In genomic region chr1:180114546-180114945, GRCh38 we compare ENCODE assay signal across 29 cellular contexts.
"Had no signal": no experiment of that assay in that cellular context is flagged by ENCODE, and none has a peak within 500 bp of the region (broad histone marks: within the 10 kb centered on the region; RNA-seq: fewer than 3 reads in every experiment).

No MANE protein-coding gene starts in this region.

- H3K4me1 ChIP-seq: ascending aorta had no signal

- H3K4me3 ChIP-seq: ascending aorta, cardiac muscle cell, MG63, SJSA1 had no signal

- H3K4me3 Mint-ChIP-seq: activated B cell treated with CpG ODN at 0.5 μM for 24 hours; activated CD4-positive, alpha-beta memory T cell treated with anti-CD3 and anti-CD28 coated beads for 36 hours; activated naive CD8-positive, alpha-beta T cell treated with anti-CD3 and anti-CD28 coated beads, Interleukin-2, amount 10 ng/mL, durations not matched to agents 7 days and 5 days; central memory CD8-positive, alpha-beta T cell; T-helper 1 cell treated with Interleukin-12 subunit alpha and Interleukin-12 subunit beta and Interleukin-4 antibody, amounts not matched to agents 30 μg/mL and 1 μg/mL, for 36 hours; T-helper 2 cell treated with Interferon-gamma antibody and Interleukin-4, amounts not matched to agents 5 μg/mL and 100 μg/mL, for 36 hours had no signal

- H3K27ac Mint-ChIP-seq: activated B cell treated with CpG ODN at 0.5 μM for 24 hours; activated CD4-positive, alpha-beta memory T cell treated with anti-CD3 and anti-CD28 coated beads for 36 hours; activated naive CD8-positive, alpha-beta T cell treated with anti-CD3 and anti-CD28 coated beads, Interleukin-2, amount 10 ng/mL, durations not matched to agents 7 days and 5 days; T-helper 1 cell treated with Interleukin-12 subunit alpha and Interleukin-12 subunit beta and Interleukin-4 antibody, amounts not matched to agents 30 μg/mL and 1 μg/mL, for 36 hours; T-helper 2 cell treated with Interferon-gamma antibody and Interleukin-4, amounts not matched to agents 5 μg/mL and 100 μg/mL, for 36 hours had no signal

- H3K9me3 Mint-ChIP-seq: activated B cell treated with CpG ODN at 0.5 μM for 24 hours; activated CD4-positive, alpha-beta memory T cell treated with anti-CD3 and anti-CD28 coated beads for 36 hours; activated naive CD8-positive, alpha-beta T cell treated with anti-CD3 and anti-CD28 coated beads, Interleukin-2, amount 10 ng/mL, durations not matched to agents 7 days and 5 days; central memory CD8-positive, alpha-beta T cell; T-helper 1 cell treated with Interleukin-12 subunit alpha and Interleukin-12 subunit beta and Interleukin-4 antibody, amounts not matched to agents 30 μg/mL and 1 μg/mL, for 36 hours; T-helper 2 cell treated with Interferon-gamma antibody and Interleukin-4, amounts not matched to agents 5 μg/mL and 100 μg/mL, for 36 hours had no signal

- H3K27ac ChIP-seq: ascending aorta, cardiac muscle cell, SJSA1 had no signal

- ATAC-seq: Panc1 had no signal

- H3K4me1 Mint-ChIP-seq: activated B cell treated with CpG ODN at 0.5 μM for 24 hours; central memory CD8-positive, alpha-beta T cell had no signal

- H3K9me3 ChIP-seq: ascending aorta, MG63, SJSA1, SK-N-SH had no signal

- DNase-seq: activated B cell treated with CpG ODN at 0.5 μM for 24 hours; activated CD4-positive, alpha-beta memory T cell treated with anti-CD3 and anti-CD28 coated beads for 36 hours; activated CD4-positive, alpha-beta T cell treated with anti-CD3 and anti-CD28 coated beads for 4 hours; activated CD4-positive, alpha-beta T cell treated with anti-CD3 and anti-CD28 coated beads, Interleukin-2, amount 50 U/mL, for 1 hour; activated CD4-positive, CD25-positive, alpha-beta regulatory T cell treated with anti-CD3 and anti-CD28 coated beads, Interleukin-2, amount 50 U/mL, for 72 hours; activated CD8-positive, alpha-beta memory T cell treated with anti-CD3 and anti-CD28 coated beads, Interleukin-2, amount 50 U/mL, for 4 hours; activated effector memory CD4-positive, alpha-beta T cell treated with Interleukin-2 at 50 U/mL for 16 hours; activated naive CD4-positive, alpha-beta T cell treated with anti-CD3 and anti-CD28 coated beads, Interleukin-2, amount 50 U/mL, for 16 hours; activated naive CD8-positive, alpha-beta T cell treated with anti-CD3 and anti-CD28 coated beads, Interleukin-2, amount 10 ng/mL, durations not matched to agents 7 days and 5 days; activated T-cell treated with anti-CD3 and anti-CD28 coated beads, Interleukin-2, amount 50 U/mL, for 48 hours; amygdala; Karpas-422; MG63; NCI-H1048; NCI-H1105 treated with DMSO at 0.1 percent for 48 hours; NCI-H1436; NCI-H1694; NCI-H2029; NCI-H345; NCI-H524 treated with DMSO at 0.1 percent for 48 hours; SHP77 treated with DMSO at 0.1 percent for 48 hours; SK-N-SH had no signal

- H3K27me3 Mint-ChIP-seq: activated B cell treated with CpG ODN at 0.5 μM for 24 hours; activated CD4-positive, alpha-beta memory T cell treated with anti-CD3 and anti-CD28 coated beads for 36 hours; central memory CD8-positive, alpha-beta T cell had no signal

- H3K27me3 ChIP-seq: ascending aorta, cardiac muscle cell, MG63, SJSA1 had no signal
